22 cellular contexts compared by ENCODE assay signal in genomic region chr6:168221497-168222079, GRCh38.
DNase-seq lines count a peak whose midpoint lies in the region; ATAC-seq and TF ChIP-seq lines count a peak whose summit lies in the region.
"Had no signal": no experiment of that assay in that cellular context is flagged by ENCODE, and none has a peak within 500 bp of the region (broad histone marks: within the 10 kb centered on the region; RNA-seq: fewer than 3 reads in every experiment).

No MANE protein-coding gene starts in this region.

- peak; percentile 11 for DNase-seq in activated CD8-positive, alpha-beta memory T cell treated with anti-CD3 and anti-CD28 coated beads for 24 hours
- DNase-seq in activated CD8-positive, alpha-beta memory T cell treated with anti-CD3 and anti-CD28 coated beads, Interleukin-2, amount 50 U/mL, for 48 hours = no peak
- peak; percentile 92 for DNase-seq in left lobe of liver (ENCODE audit: low spot score)
- DNase-seq in neuronal stem cell (ENCODE audit: low spot score) = no peak
- DNase-seq in MCF 10A (ENCODE audit: unreplicated experiment) = no peak
- DNase-seq in RPMI8226 = no peak
- DNase-seq: AML-193; BE2C; CD4-positive, alpha-beta T cell; CD8-positive, alpha-beta memory T cell; DMS 273 treated with DMSO at 0.1 percent for 48 hours; EL; GDM1; GM23248; HCEC 1CT had no signal

- H3K4me1 ChIP-seq in KMS-11 (ENCODE audit: low read depth, poor library complexity, severe bottlenecking) = peaks cover 62% of the 10 kb centered on the region
- H3K4me1 ChIP-seq in neuronal stem cell (ENCODE audit: control insufficient read depth in 2 of 2, insufficient read depth in 1 of 2, low read depth in 1 of 2, low read length in 2 of 2) = peaks cover 22 to 31% of the 10 kb centered on the region in 2 donors
- H3K4me1 ChIP-seq: A549, BE2C had no signal

- H2BK12ac ChIP-seq in neuronal stem cell (ENCODE audit: low read length) = peak overlapping the region; percentile 59

- peak overlapping the region; percentile 84 for H2AK5ac ChIP-seq in neuronal stem cell (ENCODE audit: low read depth, low read length)

- peak overlapping the region; percentile 57 for H2BK15ac ChIP-seq in neuronal stem cell (ENCODE audit: low read length)

- H3K9me3 ChIP-seq in neuronal stem cell (replicated peaks in 1 of 2; ENCODE audit: control insufficient read depth in 2 of 2, insufficient read depth in 1 of 2, low read depth in 1 of 2, low read length in 2 of 2) = no peaks in the 10 kb centered on the region
- H3K9me3 ChIP-seq: A549; BE2C; BLaER1 treated with 17β-estradiol and CSF1 and Interleukin-3, amounts not matched to agents 10 nM and 100 nM had no signal

- H3K9me3 Mint-ChIP-seq in MCF 10A (ENCODE audit: unreplicated experiment) = no peaks in the 10 kb centered on the region
- H3K9me3 Mint-ChIP-seq: CD4-positive, alpha-beta T cell had no signal

- CTCF ChIA-PET in MCF 10A (lab: Yijun Ruan, JAX) = interaction anchor here (0.7 kb wide), 1 partner anchor 133 kb away, joined by 3 read pairs; no protein-coding TSS in a partner anchor

- H2AFZ ChIP-seq in KMS-11 (ENCODE audit: low read depth) (no peak overlapping the region), neuronal stem cell (ENCODE audit: low read length) (no peak overlapping the region)
- H2AFZ ChIP-seq: GM23248 had no signal

- H3K27ac ChIP-seq in KMS-11 = peak overlapping the region; percentile 14; the same call in 1 of the 2 replicates
- H3K27ac ChIP-seq in neuronal stem cell (replicated peaks; ENCODE audit: low read length) = no peak overlapping the region
- H3K27ac ChIP-seq: 22Rv1; A549; BLaER1 treated with 17β-estradiol and CSF1 and Interleukin-3, amounts not matched to agents 10 nM and 100 nM; GM23248 had no signal

- TF ChIP-seq CTCF in KMS-11 (conservative IDR thresholded peaks at IDR 0.05; ENCODE audit: low read depth, low read length) (no peak), MCF 10A (IDR thresholded peaks at IDR 0.05; ENCODE audit: unreplicated experiment) (no peak)

- H3K36me3 ChIP-seq in KMS-11 (ENCODE audit: insufficient read depth) (no peaks in the 10 kb centered on the region), neuronal stem cell (replicated peaks in 1 of 2; ENCODE audit: control insufficient read depth in 2 of 2, insufficient read depth in 2 of 2, low read length in 2 of 2) (no peaks in the 10 kb centered on the region)
- H3K36me3 ChIP-seq: BE2C; BLaER1 treated with 17β-estradiol and CSF1 and Interleukin-3, amounts not matched to agents 10 nM and 100 nM had no signal

- intact Hi-C loops in MCF 10A (cut with micrococcal nuclease) = no loop called here

- H3K9ac ChIP-seq in KMS-11 = no peak overlapping the region
- no peak overlapping the region for H3K9ac ChIP-seq in neuronal stem cell (ENCODE audit: low read depth, low read length, poor library complexity)
- H3K9ac ChIP-seq: BLaER1 treated with 17β-estradiol and CSF1 and Interleukin-3, amounts not matched to agents 10 nM and 100 nM; GM23248 had no signal

- H3K27ac Mint-ChIP-seq in MCF 10A (ENCODE audit: low read depth, unreplicated experiment) = no peak overlapping the region
- H3K27ac Mint-ChIP-seq: CD4-positive, alpha-beta T cell; CD8-positive, alpha-beta memory T cell had no signal

- H3K4me3 ChIP-seq in KMS-11 (IDR thresholded peaks at IDR 0.05; ENCODE audit: insufficient read depth, low read depth, low read length) = no peak overlapping the region
- H3K4me3 ChIP-seq in neuronal stem cell (ENCODE audit: low read length in 2 of 2) = no peak overlapping the region
- H3K4me3 ChIP-seq: A549; BLaER1 treated with 17β-estradiol and CSF1 and Interleukin-3, amounts not matched to agents 10 nM and 100 nM; GM12878; GM23248 had no signal

- H3K79me1 ChIP-seq in neuronal stem cell (ENCODE audit: low read depth, low read length) = no peaks in the 10 kb centered on the region

- H3K4me3 Mint-ChIP-seq in MCF 10A (ENCODE audit: unreplicated experiment) = no peak overlapping the region
- H3K4me3 Mint-ChIP-seq: CD14-positive monocyte; CD4-positive, alpha-beta T cell; CD8-positive, alpha-beta memory T cell had no signal

- H3K36me3 Mint-ChIP-seq in MCF 10A (ENCODE audit: insufficient read depth, unreplicated experiment) = no peaks in the 10 kb centered on the region
- H3K36me3 Mint-ChIP-seq: CD14-positive monocyte; CD8-positive, alpha-beta memory T cell had no signal

- POLR2A ChIA-PET in MCF 10A (lab: Yijun Ruan, JAX) = interaction anchor here (0.5 kb wide), 1 partner anchor 75 kb away, joined by 3 read pairs; no protein-coding TSS in a partner anchor

- H3K4me2 ChIP-seq in KMS-11 (peak overlapping the region; percentile 67), neuronal stem cell (ENCODE audit: insufficient read depth, low read length, poor library complexity, severe bottlenecking) (no peak overlapping the region)
- H3K4me2 ChIP-seq: A549; BLaER1 treated with 17β-estradiol and CSF1 and Interleukin-3, amounts not matched to agents 10 nM and 100 nM had no signal

- H4K91ac ChIP-seq in neuronal stem cell (ENCODE audit: low read depth, low read length, poor library complexity) = no peak overlapping the region

- no peaks in the 10 kb centered on the region for H4K20me1 ChIP-seq in KMS-11 (ENCODE audit: insufficient read depth)
- H4K20me1 ChIP-seq: BLaER1 treated with 17β-estradiol and CSF1 and Interleukin-3, amounts not matched to agents 10 nM and 100 nM had no signal

- H3K4me1 Mint-ChIP-seq in MCF 10A (ENCODE audit: insufficient read depth, unreplicated experiment) = no peaks in the 10 kb centered on the region
- H3K4me1 Mint-ChIP-seq: CD14-positive monocyte; CD8-positive, alpha-beta memory T cell had no signal

- no peak overlapping the region for H3K14ac ChIP-seq in neuronal stem cell (ENCODE audit: low read length)

- no peak overlapping the region for H3K4ac ChIP-seq in neuronal stem cell (ENCODE audit: low read length)

- no peak overlapping the region for H4K8ac ChIP-seq in neuronal stem cell (ENCODE audit: low read depth, low read length)

- WGBS in neuronal stem cell (ENCODE audit: extremely low coverage in 2 of 2, insufficient read length in 2 of 2, insufficient replicate concordance in 1 of 2), 2 donors = no CpG with 5 or more reads among the region's 8 CpGs

- H2BK5ac ChIP-seq in neuronal stem cell (ENCODE audit: low read length) = no peak overlapping the region

- H3K23ac ChIP-seq in neuronal stem cell (ENCODE audit: low read depth, low read length, poor library complexity) = no peak overlapping the region

- H2BK120ac ChIP-seq in neuronal stem cell (ENCODE audit: low read depth, low read length) = no peak overlapping the region

- H3K27me3 ChIP-seq in KMS-11 (ENCODE audit: insufficient read depth, low read depth) (no peaks in the 10 kb centered on the region), neuronal stem cell (ENCODE audit: control insufficient read depth in 3 of 3, insufficient read depth in 3 of 3, low read depth in 1 of 3, low read length in 3 of 3) (peaks cover 0 to 3% (median 0%) of the 10 kb centered on the region in 3 experiments)
- H3K27me3 ChIP-seq: BE2C had no signal

- H3K18ac ChIP-seq in neuronal stem cell (ENCODE audit: low read length) = peak overlapping the region; percentile 17

- H3K27me3 Mint-ChIP-seq in MCF 10A (ENCODE audit: insufficient read depth, unreplicated experiment) = peaks cover 95% of the 10 kb centered on the region

- ATAC-seq in left lobe of liver = peak; percentile 92
- no peak for ATAC-seq in HG02571 (IDR thresholded peaks at IDR 0.05; ENCODE audit: unreplicated experiment)
- ATAC-seq: A549, GM12878 had no signal

- H3K79me2 ChIP-seq in KMS-11 (ENCODE audit: insufficient read depth, low read depth) = no peaks in the 10 kb centered on the region

- no TSS peak for BruUV-seq in MCF 10A (replicated peaks; lab: Mats Ljungman, UMichigan)

Comparison
In these comparisons a context has a peak if more than half of its experiments do, and no peak if none do; other contexts are left out.
1. DNase-seq: peak in activated CD8-positive, alpha-beta memory T cell treated with anti-CD3 and anti-CD28 coated beads for 24 hours (single experiment) and left lobe of liver (single experiment); none in activated CD8-positive, alpha-beta memory T cell treated with anti-CD3 and anti-CD28 coated beads, Interleukin-2, amount 50 U/mL, for 48 hours (single experiment), neuronal stem cell (single experiment), MCF 10A (single experiment) and RPMI8226 (single experiment).